Comparison of ENCODE assay signal across 16 cellular contexts in the genomic region with DNA sequence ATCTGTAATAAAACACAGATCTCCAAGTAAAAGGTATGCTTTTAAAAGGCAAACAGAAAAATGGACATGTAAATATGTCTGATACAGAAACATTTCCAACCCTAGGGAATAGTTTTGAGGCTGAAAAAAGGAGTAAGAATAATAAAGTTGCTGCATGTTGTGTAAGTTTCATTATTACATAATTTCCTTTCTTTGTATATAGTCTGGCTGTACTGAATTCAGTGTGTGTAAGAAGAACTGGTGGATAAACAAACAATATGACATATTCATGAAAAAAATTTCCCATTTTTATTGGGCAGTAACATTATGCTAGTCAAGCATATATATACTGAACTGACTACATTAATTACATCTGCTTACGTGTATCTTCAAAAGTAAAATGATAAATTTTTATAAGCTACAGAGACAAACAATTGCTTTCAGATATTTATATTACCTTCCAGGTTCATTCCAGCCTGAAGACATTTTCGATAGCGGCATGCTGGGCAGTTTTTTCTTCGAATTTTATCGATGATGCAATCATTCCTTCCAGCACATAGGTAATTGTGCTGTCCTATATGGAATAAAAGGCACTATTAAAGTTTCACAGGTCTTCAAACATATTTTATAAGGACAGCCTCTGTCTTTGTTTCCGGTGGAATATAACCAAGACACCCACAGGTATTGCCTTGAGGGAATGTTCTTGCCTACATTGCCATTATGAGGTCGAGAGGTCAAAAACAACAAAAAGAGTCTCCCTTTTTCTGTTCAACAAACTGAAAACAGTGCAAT.
DNase-seq lines count a peak whose midpoint lies in the region; ATAC-seq and TF ChIP-seq lines count a peak whose summit lies in the region.
"Had no signal": no experiment of that assay in that cellular context is flagged by ENCODE, and none has a peak within 500 bp of the region (broad histone marks: within the 10 kb centered on the region; RNA-seq: fewer than 3 reads in every experiment).

No MANE protein-coding gene starts in this region.

- H3K27me3 ChIP-seq in smooth muscle cell (ENCODE audit: low read depth), result no peaks in the 10 kb centered on the region
- H3K27me3 ChIP-seq: Peyer's patch had no signal

- H3K4me3 ChIP-seq in SK-N-MC, result no peak overlapping the region
- H3K4me3 ChIP-seq in smooth muscle cell, result no peak overlapping the region
- H3K4me3 ChIP-seq: lung, Peyer's patch had no signal

- H3K36me3 ChIP-seq in SK-N-MC (ENCODE audit: insufficient read depth, low read length) (peaks cover 9% of the 10 kb centered on the region; the same call in 1 of the 2 replicates), smooth muscle cell (ENCODE audit: low read depth) (peaks cover 37% of the 10 kb centered on the region)

- H3K4me2 ChIP-seq in smooth muscle cell, result no peak overlapping the region

- WGBS in smooth muscle cell (ENCODE audit: low lambda C conversion rate), result 90% methylated on average over 7 of the region's 7 CpGs

- H3K27me3 Mint-ChIP-seq in activated T-cell treated with anti-CD3 and anti-CD28 coated beads, Interleukin-2, amount 50 U/mL, for 72 hours (ENCODE audit: low read depth), result no peaks in the 10 kb centered on the region
- H3K27me3 Mint-ChIP-seq: activated CD8-positive, alpha-beta T cell treated with anti-CD3 and anti-CD28 coated beads for 36 hours had no signal

- peak in 1 of 2 donors; percentile 26 for ATAC-seq in activated T-cell treated with anti-CD3 and anti-CD28 coated beads, Interleukin-2, amount 50 U/mL, for 72 hours (replicated peaks in 1 of 2)
- ATAC-seq in GM19397 (IDR thresholded peaks at IDR 0.05; ENCODE audit: unreplicated experiment), result no peak
- ATAC-seq: activated CD8-positive, alpha-beta T cell treated with anti-CD3 and anti-CD28 coated beads for 36 hours had no signal

- H2AFZ ChIP-seq in smooth muscle cell (ENCODE audit: low read depth), result no peak overlapping the region

- no peak overlapping the region for H3K4me3 Mint-ChIP-seq in activated T-cell treated with anti-CD3 and anti-CD28 coated beads, Interleukin-2, amount 50 U/mL, for 72 hours
- H3K4me3 Mint-ChIP-seq: activated CD8-positive, alpha-beta T cell treated with anti-CD3 and anti-CD28 coated beads for 36 hours had no signal

- no peak for TF ChIP-seq CTCF in smooth muscle cell (IDR thresholded peaks at IDR 0.05; ENCODE audit: borderline replicate concordance, insufficient read depth, poor library complexity, severe bottlenecking)

- H3K36me3 Mint-ChIP-seq in activated T-cell treated with anti-CD3 and anti-CD28 coated beads, Interleukin-2, amount 50 U/mL, for 72 hours (ENCODE audit: insufficient read depth in 2 of 2), result peaks cover 13 to 54% of the 10 kb centered on the region in 2 donors

- H3F3A ChIP-seq in smooth muscle cell (ENCODE audit: low read depth), result peaks cover 13% of the 10 kb centered on the region

- H3K4me1 Mint-ChIP-seq in activated T-cell treated with anti-CD3 and anti-CD28 coated beads, Interleukin-2, amount 50 U/mL, for 72 hours (ENCODE audit: low read depth), result peaks cover 25% of the 10 kb centered on the region

- peak overlapping the region; percentile 82 for H3K27ac Mint-ChIP-seq in activated T-cell treated with anti-CD3 and anti-CD28 coated beads, Interleukin-2, amount 50 U/mL, for 72 hours

- H3K79me2 ChIP-seq in smooth muscle cell (ENCODE audit: low read depth), result peaks cover 65% of the 10 kb centered on the region

- H3K9me3 ChIP-seq in SK-N-MC (ENCODE audit: low read depth, low read length) (no peaks in the 10 kb centered on the region), smooth muscle cell (replicated peaks; ENCODE audit: low read depth) (no peaks in the 10 kb centered on the region)
- H3K9me3 ChIP-seq: Peyer's patch had no signal

- H3K9ac ChIP-seq in SK-N-MC (ENCODE audit: insufficient read length) (no peak overlapping the region), smooth muscle cell (ENCODE audit: low read depth) (no peak overlapping the region)

- H3K4me1 ChIP-seq in smooth muscle cell (ENCODE audit: low read depth), result peaks cover 15% of the 10 kb centered on the region
- H3K4me1 ChIP-seq: Peyer's patch had no signal

- no peaks in the 10 kb centered on the region for H4K20me1 ChIP-seq in smooth muscle cell (ENCODE audit: low read depth)

- DNase-seq in activated T-cell treated with anti-CD3 and anti-CD28 coated beads, Interleukin-2, amount 50 U/mL, for 72 hours, result no peak
- DNase-seq in activated T-cell treated with anti-CD3 and anti-CD28 coated beads for 4 hours (no peak), SK-N-MC (ENCODE audit: low read depth, low spot score) (no peak), fibroblast of peridontal ligament (ENCODE audit: extremely low read depth) (peak; percentile 75), smooth muscle cell (lab: John Stamatoyannopoulos, UW; ENCODE audit: unreplicated experiment) (no peak), NCI-H446 treated with DMSO at 0.1 percent for 48 hours (lab: John Stamatoyannopoulos, UW) (no peak), AG20443 (ENCODE audit: low spot score) (no peak)
- DNase-seq: activated CD8-positive, alpha-beta T cell treated with anti-CD3 and anti-CD28 coated beads for 36 hours; activated gamma-delta T cell; erythroblast; NCI-H1092; NCI-H345; Peyer's patch; trophoblast cell had no signal

- H3K27ac ChIP-seq in SK-N-MC (0 out of 2 replicates have a peak overlapping the region, but pooled peaks have one; percentile 7), smooth muscle cell (ENCODE audit: low read depth) (peak overlapping the region; percentile 31)
- H3K27ac ChIP-seq: Peyer's patch had no signal

- H3K9me3 Mint-ChIP-seq in activated T-cell treated with anti-CD3 and anti-CD28 coated beads, Interleukin-2, amount 50 U/mL, for 72 hours, result peaks cover 0 to 3% of the 10 kb centered on the region in 2 donors
